Comparison of ENCODE assay signal across 19 cellular contexts in the genomic region with DNA sequence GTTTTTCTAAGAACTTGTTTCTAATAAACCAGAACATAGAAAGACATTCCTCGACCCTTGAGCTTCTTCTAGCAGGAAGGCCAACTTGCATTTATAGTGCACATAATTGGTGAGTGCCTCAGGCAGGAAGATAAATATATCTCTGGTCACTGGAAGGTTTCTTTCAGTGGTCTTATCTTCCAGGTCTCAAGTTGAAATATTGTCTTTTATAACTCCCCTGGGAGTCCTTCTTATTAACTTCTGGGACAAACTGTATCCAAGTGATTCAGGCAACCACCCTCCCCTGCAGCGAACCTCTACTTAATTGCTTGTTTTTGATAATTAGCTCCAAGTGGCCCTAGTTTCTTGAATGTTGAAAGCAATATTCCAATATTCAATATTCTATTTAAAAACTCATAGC.
DNase-seq lines count a peak whose midpoint lies in the region; ATAC-seq and TF ChIP-seq lines count a peak whose summit lies in the region.
"Had no signal": no experiment of that assay in that cellular context is flagged by ENCODE, and none has a peak within 500 bp of the region (broad histone marks: within the 10 kb centered on the region; RNA-seq: fewer than 3 reads in every experiment).

No MANE protein-coding gene starts in this region.

- no peaks in the 10 kb centered on the region for H3K9me3 Mint-ChIP-seq in nephron
- H3K9me3 Mint-ChIP-seq in natural killer cell, result no peaks in the 10 kb centered on the region
- H3K9me3 Mint-ChIP-seq in activated naive CD4-positive, alpha-beta T cell treated with anti-CD3 and anti-CD28 coated beads, Interleukin-2, amount 50 U/mL, for 72 hours, result no peaks in the 10 kb centered on the region
- H3K9me3 Mint-ChIP-seq: CD8-positive, alpha-beta T cell had no signal

- H3K27ac ChIP-seq in uterus, result no peak overlapping the region
- H3K27ac ChIP-seq: 22Rv1, BLaER1, C4-2B had no signal

- H3K27ac Mint-ChIP-seq in nephron, result peak overlapping the region; percentile 4 to 84 (median 83)
- H3K27ac Mint-ChIP-seq in natural killer cell, result no peak overlapping the region
- H3K27ac Mint-ChIP-seq in activated naive CD4-positive, alpha-beta T cell treated with anti-CD3 and anti-CD28 coated beads, Interleukin-2, amount 50 U/mL, for 72 hours, result no peak overlapping the region
- H3K27ac Mint-ChIP-seq: B cell; CD4-positive, CD25-positive, alpha-beta regulatory T cell; CD8-positive, alpha-beta T cell had no signal

- H3K4me3 Mint-ChIP-seq in nephron, result no peak overlapping the region
- no peak overlapping the region for H3K4me3 Mint-ChIP-seq in natural killer cell
- H3K4me3 Mint-ChIP-seq: B cell; CD4-positive, CD25-positive, alpha-beta regulatory T cell; CD8-positive, alpha-beta T cell had no signal

- ATAC-seq in natural killer cell (no peak), HG03520 (IDR thresholded peaks at IDR 0.05; ENCODE audit: unreplicated experiment) (no peak)
- ATAC-seq in activated naive CD4-positive, alpha-beta T cell treated with anti-CD3 and anti-CD28 coated beads, Interleukin-2, amount 50 U/mL, for 72 hours, result no peak
- ATAC-seq: CD8-positive, alpha-beta T cell had no signal

- H3K36me3 ChIP-seq in uterus, result no peaks in the 10 kb centered on the region
- H3K36me3 ChIP-seq: BLaER1, HAP-1 had no signal

- DNase-seq in NCI-H82 (lab: John Stamatoyannopoulos, UW) (peak; percentile 36), NCI-H82 treated with DMSO at 0.1 percent for 48 hours (lab: John Stamatoyannopoulos, UW; ENCODE audit: unreplicated experiment) (no peak), NCI-H69 (lab: John Stamatoyannopoulos, UW) (peak; percentile 41), natural killer cell (no peak), uterus (no peak)
- DNase-seq in activated naive CD4-positive, alpha-beta T cell treated with anti-CD3 and anti-CD28 coated beads, Interleukin-2, amount 50 U/mL, for 72 hours (ENCODE audit: low spot score in 2 of 2), result no peak
- DNase-seq: Caco-2; CD4-positive, CD25-positive, alpha-beta regulatory T cell; CD8-positive, alpha-beta T cell; DMS153; DND-41; GOT3 had no signal

- H3K36me3 Mint-ChIP-seq in nephron (ENCODE audit: low read depth) (no peaks in the 10 kb centered on the region), natural killer cell (no peaks in the 10 kb centered on the region)
- no peaks in the 10 kb centered on the region for H3K36me3 Mint-ChIP-seq in activated naive CD4-positive, alpha-beta T cell treated with anti-CD3 and anti-CD28 coated beads, Interleukin-2, amount 50 U/mL, for 72 hours
- H3K36me3 Mint-ChIP-seq: CD4-positive, CD25-positive, alpha-beta regulatory T cell; CD8-positive, alpha-beta T cell had no signal

- H3K4me1 ChIP-seq in uterus, result no peaks in the 10 kb centered on the region
- H3K4me1 ChIP-seq: BLaER1, Caco-2, HAP-1 had no signal

- no peaks in the 10 kb centered on the region for H3K9me3 ChIP-seq in uterus
- H3K9me3 ChIP-seq: BLaER1, Caco-2, HAP-1 had no signal

- TF ChIP-seq CTCF in nephron (IDR thresholded peaks at IDR 0.05; ENCODE audit: unreplicated experiment in 3 of 3) (no peak), natural killer cell (IDR thresholded peaks at IDR 0.05) (no peak), uterus (IDR thresholded peaks at IDR 0.05) (no peak)

- H3K4me1 Mint-ChIP-seq in nephron (peaks cover 10% of the 10 kb centered on the region), natural killer cell (no peaks in the 10 kb centered on the region)
- H3K4me1 Mint-ChIP-seq: B cell; CD4-positive, CD25-positive, alpha-beta regulatory T cell had no signal

- no peaks in the 10 kb centered on the region for H3K27me3 ChIP-seq in uterus
- H3K27me3 ChIP-seq: BLaER1 had no signal

- no peak overlapping the region for H3K4me3 ChIP-seq in uterus
- H3K4me3 ChIP-seq: BLaER1, HAP-1 had no signal

- intact Hi-C loops in natural killer cell (cut with micrococcal nuclease), result no loop called here
- intact Hi-C loops in uterus (cut with DNase I; ENCODE audit: low total_unique reads), result no loop called here

- TF ChIP-seq POLR2A in uterus (IDR thresholded peaks at IDR 0.05), result no peak

- H3K27me3 Mint-ChIP-seq in nephron (ENCODE audit: low read depth), result no peaks in the 10 kb centered on the region
- H3K27me3 Mint-ChIP-seq in natural killer cell (ENCODE audit: low read depth in 2 of 2), result no peaks in the 10 kb centered on the region
- H3K27me3 Mint-ChIP-seq: B cell; CD4-positive, CD25-positive, alpha-beta regulatory T cell had no signal

Comparison
In these comparisons a context has a peak if more than half of its experiments do, and no peak if none do; other contexts are left out.
1. DNase-seq: peak in NCI-H82 (single experiment) and NCI-H69 (single experiment); none in NCI-H82 treated with DMSO at 0.1 percent for 48 hours (single experiment), natural killer cell (single experiment), uterus (0 of 2) and activated naive CD4-positive, alpha-beta T cell treated with anti-CD3 and anti-CD28 coated beads, Interleukin-2, amount 50 U/mL, for 72 hours (0 of 2).
2. H3K27ac Mint-ChIP-seq: peak in nephron (3 of 3); none in natural killer cell (0 of 2) and activated naive CD4-positive, alpha-beta T cell treated with anti-CD3 and anti-CD28 coated beads, Interleukin-2, amount 50 U/mL, for 72 hours (0 of 2).